Comparison of ENCODE assay signal across 19 cellular contexts in genomic region chr5:82534891-82535395, GRCh38.
"Had no signal": no experiment of that assay in that cellular context is flagged by ENCODE, and none has a peak within 500 bp of the region (broad histone marks: within the 10 kb centered on the region; RNA-seq: fewer than 3 reads in every experiment).

No MANE protein-coding gene starts in this region.

- H3K4me1 ChIP-seq: left ventricle myocardium inferior, spleen, suprapubic skin, upper lobe of right lung had no signal

- H3K27ac ChIP-seq: left ventricle myocardium inferior, ovary, right atrium auricular region, spleen, suprapubic skin, thoracic aorta, tibial artery, upper lobe of right lung had no signal

- H3K9me3 ChIP-seq: ovary, suprapubic skin, thoracic aorta, tibial artery, upper lobe of right lung had no signal

- DNase-seq: islet precursor cell; left ventricle myocardium inferior; mesendoderm; naive B cell; natural killer cell; ovary; spleen; stimulated activated CD4-positive, alpha-beta T cell treated with anti-CD3 and anti-CD28 coated beads, Interleukin-4, amount 100 ng/mL, for 24 hours; stimulated activated naive CD4-positive, alpha-beta T cell; tibial artery; trophoblast cell; upper lobe of right lung had no signal

- H3K27me3 ChIP-seq: ovary, right atrium auricular region, spleen, suprapubic skin, tibial artery, upper lobe of right lung had no signal

- ATAC-seq: natural killer cell; sciatic nerve; stimulated activated effector memory CD8-positive, alpha-beta T cell treated with anti-CD3 and anti-CD28 coated beads, Interleukin-12 subunit alpha, Interleukin-12 subunit beta, amount 100 ng/mL, for 72 hours; upper lobe of right lung had no signal

- H3K4me3 ChIP-seq: left ventricle myocardium inferior, lung, ovary, right atrium auricular region, skin epidermis, spleen, suprapubic skin, thoracic aorta, tibial artery, upper lobe of right lung had no signal

- H3K36me3 ChIP-seq: left ventricle myocardium inferior, ovary, right atrium auricular region, spleen, suprapubic skin, thoracic aorta, tibial artery, upper lobe of right lung had no signal
